8 cellular contexts compared by ENCODE assay signal in the genomic region with DNA sequence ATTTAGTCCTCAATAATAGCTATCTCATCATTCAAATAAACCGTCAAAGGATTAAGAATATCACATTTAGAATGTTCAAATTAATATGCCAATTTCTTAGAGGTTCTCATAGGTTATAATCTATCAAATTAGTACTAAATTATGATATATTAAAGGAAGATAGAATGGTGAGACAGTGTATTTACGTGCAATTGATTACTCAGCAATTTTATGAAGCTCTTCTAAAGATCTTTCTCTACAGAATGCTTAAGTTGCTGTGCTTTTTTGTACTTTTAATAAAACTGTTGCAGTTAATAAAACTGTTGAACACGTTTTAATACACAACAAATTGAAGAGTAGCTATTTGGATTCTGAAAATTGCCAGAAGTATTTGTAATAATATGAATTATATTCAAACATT.
"Had no signal": no experiment of that assay in that cellular context is flagged by ENCODE, and none has a peak within 500 bp of the region (broad histone marks: within the 10 kb centered on the region; RNA-seq: fewer than 3 reads in every experiment).

No MANE protein-coding gene starts in this region.

- H3K4me1 ChIP-seq: HAP-1 had no signal

- DNase-seq: H7, HFFc6, Kasumi-1, KG1 had no signal

- H3K4me2 ChIP-seq: GM23338 had no signal

- H3K27ac ChIP-seq: HL-60 had no signal

- H3K9me3 ChIP-seq: HAP-1 had no signal

- ATAC-seq: GM23338, HCT116 had no signal

- H2AFZ ChIP-seq: GM23338 had no signal

- H3K4me3 ChIP-seq: GM23338, HAP-1 had no signal
